In the genomic region with DNA sequence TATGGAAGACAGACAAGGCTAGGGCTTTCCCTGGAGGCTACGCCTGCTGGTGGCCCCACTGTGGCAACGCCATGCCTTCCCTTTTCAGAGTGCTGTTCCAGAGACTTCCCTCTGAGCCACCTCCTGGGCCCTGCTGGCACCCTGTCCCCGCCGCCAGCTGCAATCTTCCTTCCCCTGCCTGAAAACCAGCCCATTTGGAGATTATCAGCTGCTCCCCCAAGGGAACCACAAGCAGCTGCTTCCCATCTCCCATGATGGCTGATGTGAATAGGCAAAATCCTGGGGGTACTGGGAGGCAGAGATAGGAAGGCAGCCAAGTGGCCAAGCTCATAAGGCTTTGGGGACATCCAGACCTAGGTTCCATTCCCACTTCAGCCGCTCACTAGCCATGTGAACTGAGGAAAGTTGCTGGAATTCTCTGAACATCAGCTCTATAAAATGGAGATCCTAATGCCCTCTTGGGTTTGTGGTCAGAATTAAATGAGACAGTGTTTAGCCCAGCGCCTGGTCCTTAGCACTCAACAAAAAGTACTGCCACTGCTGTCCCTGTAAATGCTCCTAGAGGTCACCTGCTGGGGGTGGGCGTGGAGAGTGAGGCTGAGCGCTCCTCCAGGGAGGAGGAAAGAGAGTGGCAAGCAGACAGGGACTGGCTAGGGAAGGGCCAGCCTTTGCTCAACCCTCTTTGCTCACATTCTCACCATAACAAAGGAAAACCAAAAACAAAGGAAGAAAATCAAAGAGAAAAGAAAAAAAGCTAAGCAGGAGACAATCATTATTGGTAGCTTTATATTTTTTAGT, we compare ENCODE assay signal across 1 cellular context.
TF ChIP-seq lines count a peak whose summit lies in the region.

No MANE protein-coding gene starts in this region.

TF ChIP-seq in K562, 482 proteins besides CTCF, POLR2A, EP300 and RAD21 (continued from another document and continues in another):
- TF ChIP-seq, protein P1, sequence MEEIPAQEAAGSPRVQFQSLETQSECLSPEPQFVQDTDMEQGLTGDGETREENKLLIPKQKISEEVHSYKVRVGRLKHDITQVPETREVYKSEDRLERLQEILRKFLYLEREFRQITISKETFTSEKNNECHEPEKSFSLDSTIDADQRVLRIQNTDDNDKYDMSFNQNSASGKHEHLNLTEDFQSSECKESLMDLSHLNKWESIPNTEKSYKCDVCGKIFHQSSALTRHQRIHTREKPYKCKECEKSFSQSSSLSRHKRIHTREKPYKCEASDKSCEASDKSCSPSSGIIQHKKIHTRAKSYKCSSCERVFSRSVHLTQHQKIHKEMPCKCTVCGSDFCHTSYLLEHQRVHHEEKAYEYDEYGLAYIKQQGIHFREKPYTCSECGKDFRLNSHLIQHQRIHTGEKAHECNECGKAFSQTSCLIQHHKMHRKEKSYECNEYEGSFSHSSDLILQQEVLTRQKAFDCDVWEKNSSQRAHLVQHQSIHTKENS (CRISPR knock-in tag; IDR thresholded peaks at IDR 0.05), result no peak
- TF ChIP-seq ZNF217 (CRISPR knock-in tag; IDR thresholded peaks at IDR 0.05) (no peak), MEF2D (tag; conservative IDR thresholded peaks at IDR 0.05; ENCODE audit: low read depth) (0 out of 2 replicates have a peak, but pooled peaks have one; percentile 45), ZBTB1 (CRISPR knock-in tag; IDR thresholded peaks at IDR 0.05; ENCODE audit: borderline replicate concordance, low read depth) (peak; percentile 53; the same call in 1 of the 2 replicates), ZNF696 (CRISPR knock-in tag; conservative IDR thresholded peaks at IDR 0.05) (peak; percentile 61), HDAC3 (IDR thresholded peaks at IDR 0.05; ENCODE audit: borderline replicate concordance, partially characterized antibody) (no peak), CHD2 (IDR thresholded peaks at IDR 0.05; ENCODE audit: low read depth, low read length) (no peak), CSDE1 (IDR thresholded peaks at IDR 0.05) (no peak), STAT5A (IDR thresholded peaks at IDR 0.05; ENCODE audit: borderline replicate concordance, low read length) (peak; percentile 86), ZNF444 (CRISPR knock-in tag; IDR thresholded peaks at IDR 0.05) (peak; percentile 46; the same call in 1 of the 2 replicates), ZNF134 (CRISPR knock-in tag; conservative IDR thresholded peaks at IDR 0.05) (peak; percentile 70), ZFP1 (CRISPR knock-in tag; IDR thresholded peaks at IDR 0.05) (0 out of 2 replicates have a peak, but pooled peaks have one; percentile 33), E2F3 (CRISPR knock-in tag; IDR thresholded peaks at IDR 0.05) (peak; percentile 82), ZKSCAN1 (IDR thresholded peaks at IDR 0.05; ENCODE audit: low read depth, low read length) (peak; percentile 74; the same call in 1 of the 2 replicates), HNRNPH1 (optimal IDR thresholded peaks at IDR 0.05; ENCODE audit: low read depth, low read length) (no peak), TEAD2 (tag; IDR thresholded peaks at IDR 0.05) (no peak), ZNF436 (CRISPR knock-in tag; IDR thresholded peaks at IDR 0.05) (no peak), ZBTB7A (IDR thresholded peaks at IDR 0.05; ENCODE audit: borderline replicate concordance, control insufficient read depth, low read depth, low read length) (peak; percentile 12; the same call in 1 of the 2 replicates), TRIM24 (IDR thresholded peaks at IDR 0.05) (peak; percentile 98 to 99), RFX1 (IDR thresholded peaks at IDR 0.05) (no peak), RB1 (IDR thresholded peaks at IDR 0.05; ENCODE audit: low read depth) (no peak; the same call in 1 of the 2 replicates), TCF3 (CRISPR knock-in tag; IDR thresholded peaks at IDR 0.05) (peak; percentile 100), SRSF9 (IDR thresholded peaks at IDR 0.05; ENCODE audit: borderline replicate concordance, low read depth, low read length) (no peak), TEAD4 (IDR thresholded peaks at IDR 0.05; ENCODE audit: low read length) (peak; percentile 98), TEAD4 (CRISPR knock-in tag; IDR thresholded peaks at IDR 0.05; ENCODE audit: borderline replicate concordance) (no peak), ZNF311 (CRISPR knock-in tag; IDR thresholded peaks at IDR 0.05) (peak; percentile 36; the same call in 1 of the 2 replicates), MCM7 (IDR thresholded peaks at IDR 0.05) (no peak), CREB1 (IDR thresholded peaks at IDR 0.05) (peak; percentile 55), CREB1 (CRISPR knock-in tag; IDR thresholded peaks at IDR 0.05) (no peak), HDAC6 (IDR thresholded peaks at IDR 0.05; ENCODE audit: low read depth, low read length) (no peak), EWSR1 (IDR thresholded peaks at IDR 0.05; ENCODE audit: borderline replicate concordance, low read depth, partially characterized antibody) (no peak), ZSCAN29 (IDR thresholded peaks at IDR 0.05) (no peak), ZNF785 (CRISPR knock-in tag; IDR thresholded peaks at IDR 0.05) (0 out of 2 replicates have a peak, but pooled peaks have one; percentile 5), RCOR1 (IDR thresholded peaks at IDR 0.05; ENCODE audit: borderline replicate concordance in 1 of 2, low read depth in 2 of 2, low read length in 2 of 2) (peak; percentile 82 to 95; a peak in 3 of 4 replicates), ZNF212 (CRISPR knock-in tag; IDR thresholded peaks at IDR 0.05) (peak; percentile 84; the same call in 1 of the 2 replicates)
- TF ChIP-seq, protein P2, sequence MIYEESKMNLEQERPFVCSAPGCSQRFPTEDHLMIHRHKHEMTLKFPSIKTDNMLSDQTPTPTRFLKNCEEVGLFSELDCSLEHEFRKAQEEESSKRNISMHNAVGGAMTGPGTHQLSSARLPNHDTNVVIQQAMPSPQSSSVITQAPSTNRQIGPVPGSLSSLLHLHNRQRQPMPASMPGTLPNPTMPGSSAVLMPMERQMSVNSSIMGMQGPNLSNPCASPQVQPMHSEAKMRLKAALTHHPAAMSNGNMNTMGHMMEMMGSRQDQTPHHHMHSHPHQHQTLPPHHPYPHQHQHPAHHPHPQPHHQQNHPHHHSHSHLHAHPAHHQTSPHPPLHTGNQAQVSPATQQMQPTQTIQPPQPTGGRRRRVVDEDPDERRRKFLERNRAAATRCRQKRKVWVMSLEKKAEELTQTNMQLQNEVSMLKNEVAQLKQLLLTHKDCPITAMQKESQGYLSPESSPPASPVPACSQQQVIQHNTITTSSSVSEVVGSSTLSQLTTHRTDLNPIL (CRISPR knock-in tag; IDR thresholded peaks at IDR 0.05), result no peak
- TF ChIP-seq, protein P3, sequence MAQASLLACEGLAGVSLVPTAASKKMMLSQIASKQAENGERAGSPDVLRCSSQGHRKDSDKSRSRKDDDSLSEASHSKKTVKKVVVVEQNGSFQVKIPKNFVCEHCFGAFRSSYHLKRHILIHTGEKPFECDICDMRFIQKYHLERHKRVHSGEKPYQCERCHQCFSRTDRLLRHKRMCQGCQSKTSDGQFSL (CRISPR knock-in tag; IDR thresholded peaks at IDR 0.05), result 0 out of 2 replicates have a peak, but pooled peaks have one; percentile 11
- TF ChIP-seq, protein P3 (tag; IDR thresholded peaks at IDR 0.05), result no peak; a peak in 1 of 4 replicates
- TF ChIP-seq, protein P4, sequence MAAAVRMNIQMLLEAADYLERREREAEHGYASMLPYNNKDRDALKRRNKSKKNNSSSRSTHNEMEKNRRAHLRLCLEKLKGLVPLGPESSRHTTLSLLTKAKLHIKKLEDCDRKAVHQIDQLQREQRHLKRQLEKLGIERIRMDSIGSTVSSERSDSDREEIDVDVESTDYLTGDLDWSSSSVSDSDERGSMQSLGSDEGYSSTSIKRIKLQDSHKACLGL (CRISPR knock-in tag; IDR thresholded peaks at IDR 0.05; ENCODE audit: borderline replicate concordance, poor library complexity, severe bottlenecking), result no peak
- TF ChIP-seq, protein P5, sequence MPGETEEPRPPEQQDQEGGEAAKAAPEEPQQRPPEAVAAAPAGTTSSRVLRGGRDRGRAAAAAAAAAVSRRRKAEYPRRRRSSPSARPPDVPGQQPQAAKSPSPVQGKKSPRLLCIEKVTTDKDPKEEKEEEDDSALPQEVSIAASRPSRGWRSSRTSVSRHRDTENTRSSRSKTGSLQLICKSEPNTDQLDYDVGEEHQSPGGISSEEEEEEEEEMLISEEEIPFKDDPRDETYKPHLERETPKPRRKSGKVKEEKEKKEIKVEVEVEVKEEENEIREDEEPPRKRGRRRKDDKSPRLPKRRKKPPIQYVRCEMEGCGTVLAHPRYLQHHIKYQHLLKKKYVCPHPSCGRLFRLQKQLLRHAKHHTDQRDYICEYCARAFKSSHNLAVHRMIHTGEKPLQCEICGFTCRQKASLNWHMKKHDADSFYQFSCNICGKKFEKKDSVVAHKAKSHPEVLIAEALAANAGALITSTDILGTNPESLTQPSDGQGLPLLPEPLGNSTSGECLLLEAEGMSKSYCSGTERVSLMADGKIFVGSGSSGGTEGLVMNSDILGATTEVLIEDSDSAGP (CRISPR knock-in tag; IDR thresholded peaks at IDR 0.05), result no peak
- TF ChIP-seq, protein P6, sequence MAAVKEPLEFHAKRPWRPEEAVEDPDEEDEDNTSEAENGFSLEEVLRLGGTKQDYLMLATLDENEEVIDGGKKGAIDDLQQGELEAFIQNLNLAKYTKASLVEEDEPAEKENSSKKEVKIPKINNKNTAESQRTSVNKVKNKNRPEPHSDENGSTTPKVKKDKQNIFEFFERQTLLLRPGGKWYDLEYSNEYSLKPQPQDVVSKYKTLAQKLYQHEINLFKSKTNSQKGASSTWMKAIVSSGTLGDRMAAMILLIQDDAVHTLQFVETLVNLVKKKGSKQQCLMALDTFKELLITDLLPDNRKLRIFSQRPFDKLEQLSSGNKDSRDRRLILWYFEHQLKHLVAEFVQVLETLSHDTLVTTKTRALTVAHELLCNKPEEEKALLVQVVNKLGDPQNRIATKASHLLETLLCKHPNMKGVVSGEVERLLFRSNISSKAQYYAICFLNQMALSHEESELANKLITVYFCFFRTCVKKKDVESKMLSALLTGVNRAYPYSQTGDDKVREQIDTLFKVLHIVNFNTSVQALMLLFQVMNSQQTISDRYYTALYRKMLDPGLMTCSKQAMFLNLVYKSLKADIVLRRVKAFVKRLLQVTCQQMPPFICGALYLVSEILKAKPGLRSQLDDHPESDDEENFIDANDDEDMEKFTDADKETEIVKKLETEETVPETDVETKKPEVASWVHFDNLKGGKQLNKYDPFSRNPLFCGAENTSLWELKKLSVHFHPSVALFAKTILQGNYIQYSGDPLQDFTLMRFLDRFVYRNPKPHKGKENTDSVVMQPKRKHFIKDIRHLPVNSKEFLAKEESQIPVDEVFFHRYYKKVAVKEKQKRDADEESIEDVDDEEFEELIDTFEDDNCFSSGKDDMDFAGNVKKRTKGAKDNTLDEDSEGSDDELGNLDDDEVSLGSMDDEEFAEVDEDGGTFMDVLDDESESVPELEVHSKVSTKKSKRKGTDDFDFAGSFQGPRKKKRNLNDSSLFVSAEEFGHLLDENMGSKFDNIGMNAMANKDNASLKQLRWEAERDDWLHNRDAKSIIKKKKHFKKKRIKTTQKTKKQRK (IDR thresholded peaks at IDR 0.05; ENCODE audit: borderline replicate concordance, low read depth, low read length), result no peak
- TF ChIP-seq, protein P7, sequence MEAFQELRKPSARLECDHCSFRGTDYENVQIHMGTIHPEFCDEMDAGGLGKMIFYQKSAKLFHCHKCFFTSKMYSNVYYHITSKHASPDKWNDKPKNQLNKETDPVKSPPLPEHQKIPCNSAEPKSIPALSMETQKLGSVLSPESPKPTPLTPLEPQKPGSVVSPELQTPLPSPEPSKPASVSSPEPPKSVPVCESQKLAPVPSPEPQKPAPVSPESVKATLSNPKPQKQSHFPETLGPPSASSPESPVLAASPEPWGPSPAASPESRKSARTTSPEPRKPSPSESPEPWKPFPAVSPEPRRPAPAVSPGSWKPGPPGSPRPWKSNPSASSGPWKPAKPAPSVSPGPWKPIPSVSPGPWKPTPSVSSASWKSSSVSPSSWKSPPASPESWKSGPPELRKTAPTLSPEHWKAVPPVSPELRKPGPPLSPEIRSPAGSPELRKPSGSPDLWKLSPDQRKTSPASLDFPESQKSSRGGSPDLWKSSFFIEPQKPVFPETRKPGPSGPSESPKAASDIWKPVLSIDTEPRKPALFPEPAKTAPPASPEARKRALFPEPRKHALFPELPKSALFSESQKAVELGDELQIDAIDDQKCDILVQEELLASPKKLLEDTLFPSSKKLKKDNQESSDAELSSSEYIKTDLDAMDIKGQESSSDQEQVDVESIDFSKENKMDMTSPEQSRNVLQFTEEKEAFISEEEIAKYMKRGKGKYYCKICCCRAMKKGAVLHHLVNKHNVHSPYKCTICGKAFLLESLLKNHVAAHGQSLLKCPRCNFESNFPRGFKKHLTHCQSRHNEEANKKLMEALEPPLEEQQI (IDR thresholded peaks at IDR 0.05), result peak; percentile 80; the same call in 1 of the 2 replicates
- TF ChIP-seq, protein P8, sequence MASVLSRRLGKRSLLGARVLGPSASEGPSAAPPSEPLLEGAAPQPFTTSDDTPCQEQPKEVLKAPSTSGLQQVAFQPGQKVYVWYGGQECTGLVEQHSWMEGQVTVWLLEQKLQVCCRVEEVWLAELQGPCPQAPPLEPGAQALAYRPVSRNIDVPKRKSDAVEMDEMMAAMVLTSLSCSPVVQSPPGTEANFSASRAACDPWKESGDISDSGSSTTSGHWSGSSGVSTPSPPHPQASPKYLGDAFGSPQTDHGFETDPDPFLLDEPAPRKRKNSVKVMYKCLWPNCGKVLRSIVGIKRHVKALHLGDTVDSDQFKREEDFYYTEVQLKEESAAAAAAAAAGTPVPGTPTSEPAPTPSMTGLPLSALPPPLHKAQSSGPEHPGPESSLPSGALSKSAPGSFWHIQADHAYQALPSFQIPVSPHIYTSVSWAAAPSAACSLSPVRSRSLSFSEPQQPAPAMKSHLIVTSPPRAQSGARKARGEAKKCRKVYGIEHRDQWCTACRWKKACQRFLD (CRISPR knock-in tag; IDR thresholded peaks at IDR 0.05), result peak; percentile 97
- TF ChIP-seq, protein P9, sequence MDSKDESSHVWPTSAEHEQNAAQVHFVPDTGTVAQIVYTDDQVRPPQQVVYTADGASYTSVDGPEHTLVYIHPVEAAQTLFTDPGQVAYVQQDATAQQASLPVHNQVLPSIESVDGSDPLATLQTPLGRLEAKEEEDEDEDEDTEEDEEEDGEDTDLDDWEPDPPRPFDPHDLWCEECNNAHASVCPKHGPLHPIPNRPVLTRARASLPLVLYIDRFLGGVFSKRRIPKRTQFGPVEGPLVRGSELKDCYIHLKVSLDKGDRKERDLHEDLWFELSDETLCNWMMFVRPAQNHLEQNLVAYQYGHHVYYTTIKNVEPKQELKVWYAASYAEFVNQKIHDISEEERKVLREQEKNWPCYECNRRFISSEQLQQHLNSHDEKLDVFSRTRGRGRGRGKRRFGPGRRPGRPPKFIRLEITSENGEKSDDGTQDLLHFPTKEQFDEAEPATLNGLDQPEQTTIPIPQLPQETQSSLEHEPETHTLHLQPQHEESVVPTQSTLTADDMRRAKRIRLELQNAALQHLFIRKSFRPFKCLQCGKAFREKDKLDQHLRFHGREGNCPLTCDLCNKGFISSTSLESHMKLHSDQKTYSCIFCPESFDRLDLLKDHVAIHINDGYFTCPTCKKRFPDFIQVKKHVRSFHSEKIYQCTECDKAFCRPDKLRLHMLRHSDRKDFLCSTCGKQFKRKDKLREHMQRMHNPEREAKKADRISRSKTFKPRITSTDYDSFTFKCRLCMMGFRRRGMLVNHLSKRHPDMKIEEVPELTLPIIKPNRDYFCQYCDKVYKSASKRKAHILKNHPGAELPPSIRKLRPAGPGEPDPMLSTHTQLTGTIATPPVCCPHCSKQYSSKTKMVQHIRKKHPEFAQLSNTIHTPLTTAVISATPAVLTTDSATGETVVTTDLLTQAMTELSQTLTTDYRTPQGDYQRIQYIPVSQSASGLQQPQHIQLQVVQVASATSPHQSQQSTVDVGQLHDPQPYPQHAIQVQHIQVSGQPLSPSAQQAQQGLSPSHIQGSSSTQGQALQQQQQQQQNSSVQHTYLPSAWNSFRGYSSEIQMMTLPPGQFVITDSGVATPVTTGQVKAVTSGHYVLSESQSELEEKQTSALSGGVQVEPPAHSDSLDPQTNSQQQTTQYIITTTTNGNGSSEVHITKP (IDR thresholded peaks at IDR 0.05; ENCODE audit: partially characterized antibody), result peak; percentile 61
